Comparison of ENCODE assay signal across 17 cellular contexts in genomic region chr4:109562457-109563237, GRCh38. TPM values are rescaled to one million over a fixed set of nuclear protein-coding genes. Genes with fewer than 3 reads are reported as not detected.
A peak's percentile ranks its signal among the peaks of the same experiment; 100 is the strongest.
DNase-seq lines count a peak whose midpoint lies in the region; ATAC-seq, FAIRE-seq and TF ChIP-seq lines count a peak whose summit lies in the region.
"Had no signal": no experiment of that assay in that cellular context is flagged by ENCODE, and none has a peak within 500 bp of the region (broad histone marks: within the 10 kb centered on the region; RNA-seq: fewer than 3 reads in every experiment).

No MANE protein-coding gene starts in this region.

- no peaks in the 10 kb centered on the region for H3K9me3 Mint-ChIP-seq in activated T-cell treated with anti-CD3 and anti-CD28 coated beads, Interleukin-2, amount 50 U/mL, for 4 hours
- H3K9me3 Mint-ChIP-seq in astrocyte (ENCODE audit: unreplicated experiment) = no peaks in the 10 kb centered on the region

- no peak for TF ChIP-seq CTCF in astrocyte (IDR thresholded peaks at IDR 0.05; ENCODE audit: insufficient read depth, low read depth, low read length)

- no peak overlapping the region for H3K4me2 ChIP-seq in astrocyte (ENCODE audit: low read length)

- H3K4me1 Mint-ChIP-seq in activated T-cell treated with anti-CD3 and anti-CD28 coated beads, Interleukin-2, amount 50 U/mL, for 4 hours (ENCODE audit: low read depth) = peaks cover 63% of the 10 kb centered on the region
- peaks cover 8% of the 10 kb centered on the region for H3K4me1 Mint-ChIP-seq in astrocyte (ENCODE audit: low read depth, unreplicated experiment)

- peak overlapping the region; percentile 85 for H3K4me3 Mint-ChIP-seq in activated T-cell treated with anti-CD3 and anti-CD28 coated beads, Interleukin-2, amount 50 U/mL, for 4 hours
- no peak overlapping the region for H3K4me3 Mint-ChIP-seq in astrocyte (ENCODE audit: unreplicated experiment)

- H3K79me2 ChIP-seq in astrocyte (ENCODE audit: insufficient read depth, low read length) = peaks cover 4% of the 10 kb centered on the region
- H3K79me2 ChIP-seq: parathyroid adenoma had no signal

- no peak for DNase-seq in activated T-cell treated with anti-CD3 and anti-CD28 coated beads, Interleukin-2, amount 50 U/mL, for 4 hours
- no peak for DNase-seq in activated T-cell treated with anti-CD3 and anti-CD28 coated beads, Interleukin-2, amount 50 U/mL, for 1 hour
- DNase-seq in NCI-H748 (lab: John Stamatoyannopoulos, UW; ENCODE audit: unreplicated experiment) (peak; percentile 69), astrocyte (ENCODE audit: low read depth) (no peak), retina (peak; percentile 51), NCI-H2029 treated with DMSO at 0.1 percent for 48 hours (lab: John Stamatoyannopoulos, UW) (no peak), left ventricle myocardium superior (no peak)
- DNase-seq in NK-92 treated with Interleukin-12 subunit alpha and Interleukin-12 subunit beta, amount 100 ng/mL, for 24 hours (lab: John Stamatoyannopoulos, UW) = no peak
- DNase-seq: caudate nucleus, H9, heart right ventricle, lower lobe of right lung, NCI-H524 treated with DMSO at 0.1 percent for 48 hours, Right ventricle myocardium superior, uterus had no signal

- H3K27ac Mint-ChIP-seq in astrocyte (ENCODE audit: unreplicated experiment) = no peak overlapping the region
- H3K27ac Mint-ChIP-seq: H9 had no signal

- intact Hi-C loops in left ventricle myocardium superior (cut with micrococcal nuclease) = no loop called here

- no peak overlapping the region for H3K9ac ChIP-seq in astrocyte (ENCODE audit: low read length)
- H3K9ac ChIP-seq: parathyroid adenoma had no signal

- no peaks in the 10 kb centered on the region for H4K20me1 ChIP-seq in astrocyte (ENCODE audit: insufficient read depth, low read length)

- peaks cover 7% of the 10 kb centered on the region for H3K36me3 Mint-ChIP-seq in activated T-cell treated with anti-CD3 and anti-CD28 coated beads, Interleukin-2, amount 50 U/mL, for 4 hours (ENCODE audit: insufficient read depth)
- H3K36me3 Mint-ChIP-seq in astrocyte (ENCODE audit: low read depth, unreplicated experiment) = no peaks in the 10 kb centered on the region

- ATAC-seq in activated T-cell treated with anti-CD3 and anti-CD28 coated beads, Interleukin-2, amount 50 U/mL, for 4 hours = no peak
- no peak for ATAC-seq in left ventricle myocardium superior
- ATAC-seq: heart right ventricle, lower lobe of right lung had no signal

- no peaks in the 10 kb centered on the region for H3K9me3 ChIP-seq in astrocyte (ENCODE audit: insufficient read depth, low read depth, low read length)
- H3K9me3 ChIP-seq: lower lobe of right lung, uterus had no signal

- no peaks in the 10 kb centered on the region for H3K27me3 ChIP-seq in astrocyte (ENCODE audit: insufficient read depth, low read length)
- H3K27me3 ChIP-seq: uterus had no signal

- H2AFZ ChIP-seq in astrocyte (ENCODE audit: low read depth, low read length) = no peak overlapping the region
- H2AFZ ChIP-seq: parathyroid adenoma had no signal

- no peak overlapping the region for H3K4me3 ChIP-seq in astrocyte (ENCODE audit: insufficient read depth, low read depth, low read length)
- H3K4me3 ChIP-seq: lower lobe of right lung, uterus had no signal

- H3K4me1 ChIP-seq in astrocyte (ENCODE audit: insufficient read depth, low read length) = peaks cover 6% of the 10 kb centered on the region
- H3K4me1 ChIP-seq: parathyroid adenoma had no signal

- FAIRE-seq in astrocyte (lab: Jason Lieb, UNC) = peak; percentile 17
- FAIRE-seq: endothelial cell of umbilical vein had no signal

- H3K27ac ChIP-seq in astrocyte (ENCODE audit: low read depth, low read length) = no peak overlapping the region
- H3K27ac ChIP-seq: lower lobe of right lung, parathyroid adenoma had no signal

- H3K27me3 Mint-ChIP-seq in activated T-cell treated with anti-CD3 and anti-CD28 coated beads, Interleukin-2, amount 50 U/mL, for 4 hours (ENCODE audit: low read depth) = no peaks in the 10 kb centered on the region
- no peaks in the 10 kb centered on the region for H3K27me3 Mint-ChIP-seq in astrocyte (ENCODE audit: low read depth, unreplicated experiment)

- no peaks in the 10 kb centered on the region for H3K36me3 ChIP-seq in astrocyte (ENCODE audit: insufficient read depth, low read length)
- H3K36me3 ChIP-seq: lower lobe of right lung, uterus had no signal

RNA-seq across cellular contexts. Expression of gene MCUB, which starts 2.6 kb away (rescaled TPM):
- total RNA-seq in activated T-cell treated with anti-CD3 and anti-CD28 coated beads, Interleukin-2, amount 50 U/mL, for 4 hours = 10 to 100 TPM; 52.2 to 74.7 (median 62.0) TPM
- total RNA-seq in astrocyte (11.2 and 12.6 TPM in 2 replicates), left ventricle myocardium superior (3.5 TPM)

Comparison
In these comparisons a context has a peak if more than half of its experiments do, and no peak if none do; other contexts are left out.
1. DNase-seq: peak in NCI-H748 (single experiment) and retina (single experiment); none in activated T-cell treated with anti-CD3 and anti-CD28 coated beads, Interleukin-2, amount 50 U/mL, for 4 hours (single experiment), activated T-cell treated with anti-CD3 and anti-CD28 coated beads, Interleukin-2, amount 50 U/mL, for 1 hour (single experiment), astrocyte (single experiment), NCI-H2029 treated with DMSO at 0.1 percent for 48 hours (single experiment), NK-92 treated with Interleukin-12 subunit alpha and Interleukin-12 subunit beta, amount 100 ng/mL, for 24 hours (single experiment) and left ventricle myocardium superior (single experiment).